1 cellular context compared by ENCODE assay signal in the genomic region with DNA sequence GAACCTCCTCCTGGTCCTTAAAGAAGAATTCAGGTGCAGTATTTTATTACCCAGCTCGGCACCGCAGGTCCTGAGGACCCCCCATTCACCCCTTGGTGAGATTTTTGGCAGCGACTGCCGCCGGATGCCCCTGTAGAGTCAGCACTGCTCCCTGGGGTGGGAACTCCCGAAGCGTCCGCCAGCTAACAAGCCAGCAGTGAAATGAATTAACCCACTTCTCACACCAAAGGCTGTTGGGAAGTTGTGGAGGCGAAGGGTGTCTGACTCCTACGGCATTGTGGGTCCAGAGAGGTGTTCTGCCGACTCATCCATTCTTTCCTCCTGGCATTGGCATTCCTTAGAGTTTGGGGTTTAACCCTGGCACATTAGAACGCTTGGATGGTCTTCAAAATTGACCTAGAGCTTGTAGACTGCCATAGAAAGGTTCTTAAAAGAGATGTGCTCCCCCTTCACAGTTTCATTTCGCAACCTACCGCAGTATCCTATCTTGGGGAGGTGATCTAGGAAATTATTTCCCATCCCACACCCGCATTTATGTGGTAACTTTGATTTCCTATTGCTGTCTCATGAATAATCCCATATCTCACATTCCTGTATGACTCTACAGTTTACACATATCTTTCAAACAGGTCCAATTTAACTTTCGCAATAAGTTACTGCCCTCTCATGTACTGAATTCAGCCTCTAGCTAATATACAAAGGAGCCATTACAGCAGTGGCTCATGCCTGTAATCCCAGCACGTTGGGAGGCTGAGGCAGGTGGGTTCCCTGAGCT.
TF ChIP-seq lines count a peak whose summit lies in the region.

No MANE protein-coding gene starts in this region.

TF ChIP-seq in IMR-90, 13 proteins besides CTCF, POLR2A, EP300 and RAD21 (continued from another document):
- TF ChIP-seq RFX5 (IDR thresholded peaks at IDR 0.05; ENCODE audit: low read depth, low read length) (no peak), CHD1 (IDR thresholded peaks at IDR 0.05; ENCODE audit: low read depth, low read length) (no peak), FOS (IDR thresholded peaks at IDR 0.05; ENCODE audit: low read depth, low read length) (peak; percentile 89), MXI1 (IDR thresholded peaks at IDR 0.05; ENCODE audit: borderline replicate concordance, low read depth, low read length) (no peak), MAZ (IDR thresholded peaks at IDR 0.05; ENCODE audit: borderline replicate concordance, low read depth, low read length) (no peak)
